In genomic region chr1:243270097-243270864, GRCh38 we compare ENCODE assay signal across 19 cellular contexts. TPM values are rescaled to one million over a fixed set of nuclear protein-coding genes. Genes with fewer than 3 reads are reported as not detected.
DNase-seq lines count a peak whose midpoint lies in the region; ATAC-seq, FAIRE-seq and TF ChIP-seq lines count a peak whose summit lies in the region.
"Had no signal": no experiment of that assay in that cellular context is flagged by ENCODE, and none has a peak within 500 bp of the region (broad histone marks: within the 10 kb centered on the region; RNA-seq: fewer than 3 reads in every experiment).

No MANE protein-coding gene starts in this region.

- POLR2A ChIA-PET in CD8-positive, alpha-beta memory T cell (lab: Charles Lee) = no interaction called here
- POLR2A ChIA-PET in K562 (lab: Yijun Ruan, JAX) (interaction anchor here (1.2 to 2.2 kb wide), 2 partner anchors 14 to 244 kb away, joined by 4 to 19 read pairs; partner anchors contain the start of genes CEP170 and SDCCAG8), GM10248 (lab: Yijun Ruan, JAX) (interaction anchor here (0.7 kb wide), 2 partner anchors 17 to 20 kb away, joined by 3 read pairs; no protein-coding TSS in a partner anchor)
- POLR2A ChIA-PET in naive thymus-derived CD4-positive, alpha-beta T cell (lab: Charles Lee) = interaction anchor here (0.7 kb wide), 1 partner anchor 14 kb away, joined by 3 read pairs; the partner anchor contains the start of gene SDCCAG8

- H3K4me2 ChIP-seq in OCI-LY1 (ENCODE audit: low read length) = no peak overlapping the region
- H3K4me2 ChIP-seq in K562 (ENCODE audit: insufficient read depth, low read length) = peak overlapping the region; percentile 67; the same call in 1 of the 2 replicates
- H3K4me2 ChIP-seq: hepatocyte had no signal

- TF ChIP-seq POLR2A in K562 (conservative IDR thresholded peaks at IDR 0.05) = no peak

- no peaks in the 10 kb centered on the region for H3K4me1 ChIP-seq in CD8-positive, alpha-beta memory T cell (ENCODE audit: insufficient read depth, low read length)
- H3K4me1 ChIP-seq in OCI-LY1 (ENCODE audit: insufficient read depth, low read length, severe bottlenecking) (peaks cover 34% of the 10 kb centered on the region), K562 (replicated peaks in 1 of 2; ENCODE audit: control insufficient read depth in 2 of 2, insufficient read depth in 2 of 2, low read length in 2 of 2) (peaks cover 21 to 35% of the 10 kb centered on the region in 2 experiments)
- H3K4me1 ChIP-seq in naive thymus-derived CD4-positive, alpha-beta T cell (ENCODE audit: control insufficient read depth in 2 of 2, insufficient read depth in 2 of 2, low read length in 2 of 2) = no peaks in the 10 kb centered on the region

- H3K9me1 ChIP-seq in K562 (ENCODE audit: control insufficient read depth, insufficient read depth, low read length) = no peaks in the 10 kb centered on the region

- peaks cover 10 to 33% (median 14%) of the 10 kb centered on the region in 3 donors for H3K4me1 Mint-ChIP-seq in CD8-positive, alpha-beta memory T cell
- H3K4me1 Mint-ChIP-seq in mesothelial cell of epicardium = peaks cover 59% of the 10 kb centered on the region
- H3K4me1 Mint-ChIP-seq in naive thymus-derived CD4-positive, alpha-beta T cell = peaks cover 7 to 33% (median 27%) of the 10 kb centered on the region in 7 donors

- H4K20me1 ChIP-seq in OCI-LY1 (ENCODE audit: insufficient read depth, low read length) (no peaks in the 10 kb centered on the region), K562 (replicated peaks; ENCODE audit: control insufficient read depth, insufficient read depth, low read length) (no peaks in the 10 kb centered on the region)

- H3K9ac ChIP-seq in OCI-LY1 (ENCODE audit: low read length) (no peak overlapping the region), K562 (ENCODE audit: insufficient read depth in 1 of 2, low read depth in 2 of 2, low read length in 2 of 2) (no peak overlapping the region; a peak in 1 of 4 replicates)

- H3K27ac ChIP-seq in CD8-positive, alpha-beta memory T cell (ENCODE audit: low read depth, low read length) = peak overlapping the region; percentile 63
- peak overlapping the region; percentile 71 for H3K27ac ChIP-seq in OCI-LY1 (ENCODE audit: low read depth, low read length, poor library complexity, severe bottlenecking)
- peak overlapping the region; percentile 61; the same call in 2 of the 3 replicates for H3K27ac ChIP-seq in K562 (ENCODE audit: extremely low read depth, low read depth, low read length)
- no peak overlapping the region for H3K27ac ChIP-seq in naive thymus-derived CD4-positive, alpha-beta T cell (ENCODE audit: low read depth, low read length)
- H3K27ac ChIP-seq: hepatocyte, thyroid gland, WERI-Rb-1 had no signal

- no peak overlapping the region for H2AFZ ChIP-seq in OCI-LY1 (ENCODE audit: low read length)
- peak overlapping the region; percentile 78; the same call in 1 of the 2 replicates for H2AFZ ChIP-seq in K562 (ENCODE audit: low read depth, low read length)
- H2AFZ ChIP-seq: hepatocyte had no signal

- TF ChIP-seq EP300 in K562 (IDR thresholded peaks at IDR 0.05; ENCODE audit: low read length) = no peak

- peaks cover 5% of the 10 kb centered on the region for H3K36me3 ChIP-seq in CD8-positive, alpha-beta memory T cell (ENCODE audit: insufficient read depth, low read length)
- H3K36me3 ChIP-seq in OCI-LY1 (ENCODE audit: insufficient read depth, low read length) (peaks cover 18% of the 10 kb centered on the region), K562 (ENCODE audit: control insufficient read depth, insufficient read depth, low read length) (peaks cover 25% of the 10 kb centered on the region; the same call in 2 of the 3 replicates)
- H3K36me3 ChIP-seq in naive thymus-derived CD4-positive, alpha-beta T cell (ENCODE audit: control insufficient read depth in 2 of 3, insufficient read depth in 3 of 3, low read length in 3 of 3) = peaks cover 0 to 22% (median 0%) of the 10 kb centered on the region in 3 experiments

- ATAC-seq in K562 (peak; percentile 17; the same call in 1 of the 3 replicates), GM18498 (IDR thresholded peaks at IDR 0.05; ENCODE audit: unreplicated experiment) (no peak)
- no peak for ATAC-seq in naive thymus-derived CD4-positive, alpha-beta T cell
- ATAC-seq: activated CD8-positive, alpha-beta T cell treated with anti-CD3 and anti-CD28 coated beads, Interleukin-2, amount 10 ng/mL, durations not matched to agents 7 days and 5 days; activated naive CD8-positive, alpha-beta T cell treated with anti-CD3 and anti-CD28 coated beads, Interleukin-2, amount 50 U/mL, for 24 hours had no signal

- CTCF ChIA-PET in CD8-positive, alpha-beta memory T cell (lab: Charles Lee) = no interaction called here
- CTCF ChIA-PET in K562 (lab: Yijun Ruan, JAX; ENCODE audit: low intra/inter-chr PET ratio) = no interaction called here
- CTCF ChIA-PET in GM10248 (lab: Yijun Ruan, JAX) = interaction anchor here (1.2 kb wide), 1 partner anchor 14 kb away, joined by 4 read pairs; the partner anchor contains the start of gene SDCCAG8
- CTCF ChIA-PET in naive thymus-derived CD4-positive, alpha-beta T cell (lab: Charles Lee) = no interaction called here

- H3K4me3 Mint-ChIP-seq in CD8-positive, alpha-beta memory T cell = no peak overlapping the region
- no peak overlapping the region for H3K4me3 Mint-ChIP-seq in mesothelial cell of epicardium
- no peak overlapping the region for H3K4me3 Mint-ChIP-seq in naive thymus-derived CD4-positive, alpha-beta T cell
- H3K4me3 Mint-ChIP-seq: activated CD8-positive, alpha-beta T cell treated with anti-CD3 and anti-CD28 coated beads, Interleukin-2, amount 10 ng/mL, durations not matched to agents 7 days and 5 days; activated naive CD8-positive, alpha-beta T cell treated with anti-CD3 and anti-CD28 coated beads, Interleukin-2, amount 50 U/mL, for 24 hours had no signal

- intact Hi-C loops in K562 (cut with micrococcal nuclease) = no loop called here
- intact Hi-C loops in naive thymus-derived CD4-positive, alpha-beta T cell (cut with micrococcal nuclease) = no loop called here

- BruUV-seq in K562 (replicated peaks; lab: Mats Ljungman, UMichigan) = no TSS peak

- H3K9me3 ChIP-seq in CD8-positive, alpha-beta memory T cell (ENCODE audit: low read length) = no peaks in the 10 kb centered on the region
- no peaks in the 10 kb centered on the region for H3K9me3 ChIP-seq in OCI-LY1 (ENCODE audit: low read length)
- H3K9me3 ChIP-seq in K562 (replicated peaks; ENCODE audit: control insufficient read depth, insufficient read depth, low read depth, low read length) = no peaks in the 10 kb centered on the region
- H3K9me3 ChIP-seq in naive thymus-derived CD4-positive, alpha-beta T cell (ENCODE audit: control insufficient read depth in 2 of 3, low read length in 3 of 3) = no peaks in the 10 kb centered on the region
- H3K9me3 ChIP-seq: thyroid gland had no signal

- no peak for DNase-seq in CD8-positive, alpha-beta memory T cell
- no peak for DNase-seq in K562 (ENCODE audit: extremely low read depth in 1 of 4, low spot score in 3 of 4)
- no peak for DNase-seq in mesothelial cell of epicardium (ENCODE audit: low spot score in 2 of 2, unreplicated experiment in 2 of 2)
- DNase-seq in GM10248 (ENCODE audit: extremely low spot score) = no peak
- no peak for DNase-seq in AG08395 (ENCODE audit: low spot score)
- no peak for DNase-seq in naive thymus-derived CD4-positive, alpha-beta T cell
- DNase-seq: activated CD8-positive, alpha-beta T cell treated with anti-CD3 and anti-CD28 coated beads, Interleukin-2, amount 10 ng/mL, durations not matched to agents 7 days and 5 days; activated naive CD8-positive, alpha-beta T cell treated with anti-CD3 and anti-CD28 coated beads, Interleukin-2, amount 50 U/mL, for 24 hours; DMS79 treated with DMSO at 0.1 percent for 48 hours; effector memory CD4-positive, alpha-beta T cell; NCI-H1694 treated with DMSO at 0.1 percent for 48 hours; NCI-H510A; posterior cingulate gyrus; stimulated activated CD4-positive, alpha-beta T cell treated with anti-CD3 and anti-CD28 coated beads, Interleukin-4, amount 100 ng/mL, for 4 hours; thyroid gland; WERI-Rb-1 had no signal

- no peaks in the 10 kb centered on the region for H3F3A ChIP-seq in OCI-LY1 (ENCODE audit: insufficient read depth, low read length)

- WGBS in K562 (ENCODE audit: insufficient coverage, low coverage, missing lambda C conversion rate) = 80% methylated on average over 6 of the region's 6 CpGs

- no peaks in the 10 kb centered on the region for H3K9me2 ChIP-seq in OCI-LY1 (ENCODE audit: low read depth, low read length)

- no peak for TF ChIP-seq RAD21 in K562 (CRISPR knock-in tag; conservative IDR thresholded peaks at IDR 0.05 in 1 of 2, IDR thresholded peaks at IDR 0.05 in 1 of 2)

- H3K4me3 ChIP-seq in CD8-positive, alpha-beta memory T cell (ENCODE audit: low read length) = no peak overlapping the region
- H3K4me3 ChIP-seq in OCI-LY1 (ENCODE audit: low read depth, low read length, poor library complexity, severe bottlenecking) (no peak overlapping the region), K562 (no peak overlapping the region)
- H3K4me3 ChIP-seq in naive thymus-derived CD4-positive, alpha-beta T cell (ENCODE audit: low read length) = no peak overlapping the region
- H3K4me3 ChIP-seq: hepatocyte, thyroid gland had no signal

- no peaks in the 10 kb centered on the region; the same call in 1 of the 2 replicates for H3K79me2 ChIP-seq in OCI-LY1 (ENCODE audit: insufficient read depth, low read length)
- peaks cover 14% of the 10 kb centered on the region; the same call in 2 of the 3 replicates for H3K79me2 ChIP-seq in K562 (ENCODE audit: control insufficient read depth, insufficient read depth, low read length)

- TF ChIP-seq CTCF in OCI-LY1 (IDR thresholded peaks at IDR 0.05; ENCODE audit: low read length) (no peak), K562 (IDR thresholded peaks at IDR 0.05 in 2 of 3, conservative IDR thresholded peaks at IDR 0.05 in 1 of 3; ENCODE audit: insufficient read depth in 2 of 3, low read depth in 1 of 3, low read length in 3 of 3) (no peak), mesothelial cell of epicardium (IDR thresholded peaks at IDR 0.05; ENCODE audit: unreplicated experiment) (no peak), GM10248 (IDR thresholded peaks at IDR 0.05; ENCODE audit: control extremely low read depth, extremely low read depth, low read depth, missing control alignments) (no peak)

- in situ Hi-C loops in K562 (cut with MboI) = no loop called here

- no peaks in the 10 kb centered on the region for H3K27me3 Mint-ChIP-seq in CD8-positive, alpha-beta memory T cell
- no peaks in the 10 kb centered on the region for H3K27me3 Mint-ChIP-seq in mesothelial cell of epicardium (ENCODE audit: low read depth)
- no peaks in the 10 kb centered on the region for H3K27me3 Mint-ChIP-seq in naive thymus-derived CD4-positive, alpha-beta T cell
- H3K27me3 Mint-ChIP-seq: activated naive CD8-positive, alpha-beta T cell treated with anti-CD3 and anti-CD28 coated beads, Interleukin-2, amount 50 U/mL, for 24 hours had no signal

- H3K9me3 Mint-ChIP-seq in CD8-positive, alpha-beta memory T cell = no peaks in the 10 kb centered on the region
- no peaks in the 10 kb centered on the region for H3K9me3 Mint-ChIP-seq in mesothelial cell of epicardium
- H3K9me3 Mint-ChIP-seq in naive thymus-derived CD4-positive, alpha-beta T cell = peaks cover 0 to 6% (median 0%) of the 10 kb centered on the region in 11 donors
- H3K9me3 Mint-ChIP-seq: activated naive CD8-positive, alpha-beta T cell treated with anti-CD3 and anti-CD28 coated beads, Interleukin-2, amount 50 U/mL, for 24 hours had no signal

- H3K36me3 Mint-ChIP-seq in CD8-positive, alpha-beta memory T cell = peaks cover 12 to 41% (median 13%) of the 10 kb centered on the region in 3 donors
- H3K36me3 Mint-ChIP-seq in mesothelial cell of epicardium = peaks cover 15% of the 10 kb centered on the region
- H3K36me3 Mint-ChIP-seq in naive thymus-derived CD4-positive, alpha-beta T cell = peaks cover 9 to 39% (median 25%) of the 10 kb centered on the region in 5 donors

- FAIRE-seq in K562 (lab: Jason Lieb, UNC) = no peak

- no peaks in the 10 kb centered on the region for H3K27me3 ChIP-seq in CD8-positive, alpha-beta memory T cell (ENCODE audit: insufficient read depth, low read length, poor library complexity, severe bottlenecking)
- H3K27me3 ChIP-seq in OCI-LY1 (ENCODE audit: insufficient read depth, low read length) = no peaks in the 10 kb centered on the region
- H3K27me3 ChIP-seq in K562 (ENCODE audit: control insufficient read depth in 2 of 2, insufficient read depth in 2 of 2, low read length in 2 of 2) = no peaks in the 10 kb centered on the region
- H3K27me3 ChIP-seq in naive thymus-derived CD4-positive, alpha-beta T cell (ENCODE audit: control insufficient read depth in 2 of 2, insufficient read depth in 2 of 2, low read length in 2 of 2) = no peaks in the 10 kb centered on the region
- H3K27me3 ChIP-seq: hepatocyte, thyroid gland had no signal

- H3K27ac Mint-ChIP-seq in CD8-positive, alpha-beta memory T cell = peak overlapping the region in 2 of 8 donors; percentile 15 to 18
- peak overlapping the region; percentile 92 for H3K27ac Mint-ChIP-seq in mesothelial cell of epicardium
- H3K27ac Mint-ChIP-seq in naive thymus-derived CD4-positive, alpha-beta T cell = peak overlapping the region in 4 of 9 donors; percentile 13 to 33 (median 17)
- H3K27ac Mint-ChIP-seq: activated CD8-positive, alpha-beta T cell treated with anti-CD3 and anti-CD28 coated beads, Interleukin-2, amount 10 ng/mL, durations not matched to agents 7 days and 5 days; activated naive CD8-positive, alpha-beta T cell treated with anti-CD3 and anti-CD28 coated beads, Interleukin-2, amount 50 U/mL, for 24 hours had no signal

RNA-seq across cellular contexts. Expression of gene SDCCAG8, which starts 14.4 kb away (rescaled TPM):
- total RNA-seq in CD8-positive, alpha-beta memory T cell = 10 to 100 TPM; 17.8 to 18.3 TPM
- polyA plus RNA-seq in CD8-positive, alpha-beta memory T cell = 22.3 TPM
- 59.4 and 127 TPM in 2 replicates for total RNA-seq in K562 (2011; cell fraction: chromatin; rRNA removed; ENCODE audit: low replicate concordance)
- total RNA-seq in K562 (2011; cell fraction: nucleolus; rRNA removed) = 15.7 and 21.7 TPM in 2 replicates
- total RNA-seq in K562 (2011; cell fraction: nucleoplasm; rRNA removed) = 42.4 and 44.1 TPM in 2 replicates
- total RNA-seq in K562 (2014; rRNA removed) (17.9 and 22.7 TPM in 2 replicates), K562 (2014; rRNA removed; fragmentation: Illumina TruSeq; extraction: Trizol) (24.5 and 25.4 TPM in 2 replicates), K562 (2015; rRNA removed; fragmentation: Illumina TruSeq; extraction: Trizol) (26.6 and 32.6 TPM in 2 replicates), K562 (2021) (23.8 and 26.1 TPM in 2 replicates), mesothelial cell of epicardium (37.3 to 47.1 TPM (median 39.9 TPM) in 3 replicates)
- polyA plus RNA-seq in K562 (2011; rRNA removed) (36.7 and 38.7 TPM in 2 replicates), K562 (2014; fragmentation: Illumina TruSeq; extraction: Trizol) (17.5 and 25.0 TPM in 2 replicates), K562 (2014; fragmentation: Nextera tagmentation; extraction: Ambion mirVana) (10 to 100 TPM; 21.6 to 29.6 TPM), K562 (2014; rRNA removed) (17.4 and 28.8 TPM in 2 replicates)
- polyA plus RNA-seq in K562 (2011; cell fraction: cytosol; rRNA removed) = 17.0 and 20.6 TPM in 2 replicates
- 24.8 and 39.9 TPM in 2 replicates for polyA plus RNA-seq in K562 (2011; cell fraction: nucleus; rRNA removed)
- 17.8 and 30.1 TPM in 2 replicates for polyA plus RNA-seq in K562 (2012)
- 56.5 and 97.6 TPM in 2 replicates for polyA minus RNA-seq in K562 (2011; rRNA and poly(A)+ RNA removed)
- polyA minus RNA-seq in K562 (2011; cell fraction: cytosol; rRNA and poly(A)+ RNA removed) = 11.2 and 20.3 TPM in 2 replicates
- 25.3 and 52.1 TPM in 2 replicates for polyA minus RNA-seq in K562 (2011; cell fraction: nucleus; rRNA and poly(A)+ RNA removed)
- 10 to 100 TPM; 26.0 to 45.2 (median 41.4) TPM for total RNA-seq in naive thymus-derived CD4-positive, alpha-beta T cell
- polyA plus RNA-seq in naive thymus-derived CD4-positive, alpha-beta T cell = 10 to 100 TPM; 30.3 to 39.1 TPM

RNA-seq across cellular contexts. Expression of gene CEP170, which starts 15.2 kb away (rescaled TPM):
- 10 to 100 TPM; 29.9 to 36.5 TPM for total RNA-seq in CD8-positive, alpha-beta memory T cell
- 7.4 TPM for polyA plus RNA-seq in CD8-positive, alpha-beta memory T cell
- 77.5 and 254 TPM in 2 replicates for total RNA-seq in K562 (2011; cell fraction: chromatin; rRNA removed; ENCODE audit: low replicate concordance)
- total RNA-seq in K562 (2011; cell fraction: nucleolus; rRNA removed) = 38.5 and 51.8 TPM in 2 replicates
- total RNA-seq in K562 (2011; cell fraction: nucleoplasm; rRNA removed) = 83.7 and 95.0 TPM in 2 replicates
- total RNA-seq in K562 (2014; rRNA removed) (57.3 and 63.8 TPM in 2 replicates), K562 (2014; rRNA removed; fragmentation: Illumina TruSeq; extraction: Trizol) (89.0 and 102 TPM in 2 replicates), K562 (2015; rRNA removed; fragmentation: Illumina TruSeq; extraction: Trizol) (93.6 and 110 TPM in 2 replicates), K562 (2021) (73.6 and 82.0 TPM in 2 replicates), mesothelial cell of epicardium (118 to 129 TPM (median 120 TPM) in 3 replicates)
- polyA plus RNA-seq in K562 (2011; rRNA removed) (94.4 and 104 TPM in 2 replicates), K562 (2014; fragmentation: Illumina TruSeq; extraction: Trizol) (58.0 and 68.5 TPM in 2 replicates), K562 (2014; fragmentation: Nextera tagmentation; extraction: Ambion mirVana) (10 to 100 TPM; 22.6 to 24.6 TPM), K562 (2014; rRNA removed) (47.2 and 53.6 TPM in 2 replicates)
- polyA plus RNA-seq in K562 (2011; cell fraction: cytosol; rRNA removed) = 23.4 and 61.8 TPM in 2 replicates
- 102 and 139 TPM in 2 replicates for polyA plus RNA-seq in K562 (2011; cell fraction: nucleus; rRNA removed)
- polyA plus RNA-seq in K562 (2012) = 34.8 and 35.9 TPM in 2 replicates
- 211 and 286 TPM in 2 replicates for polyA minus RNA-seq in K562 (2011; rRNA and poly(A)+ RNA removed)
- 54.7 and 83.7 TPM in 2 replicates for polyA minus RNA-seq in K562 (2011; cell fraction: cytosol; rRNA and poly(A)+ RNA removed)
- 128 and 283 TPM in 2 replicates for polyA minus RNA-seq in K562 (2011; cell fraction: nucleus; rRNA and poly(A)+ RNA removed)
- total RNA-seq in naive thymus-derived CD4-positive, alpha-beta T cell = 10 to 100 TPM; 32.9 to 56.1 (median 47.3) TPM
- polyA plus RNA-seq in naive thymus-derived CD4-positive, alpha-beta T cell = 10 to 100 TPM; 11.6 to 19.6 TPM
